In the genomic region with DNA sequence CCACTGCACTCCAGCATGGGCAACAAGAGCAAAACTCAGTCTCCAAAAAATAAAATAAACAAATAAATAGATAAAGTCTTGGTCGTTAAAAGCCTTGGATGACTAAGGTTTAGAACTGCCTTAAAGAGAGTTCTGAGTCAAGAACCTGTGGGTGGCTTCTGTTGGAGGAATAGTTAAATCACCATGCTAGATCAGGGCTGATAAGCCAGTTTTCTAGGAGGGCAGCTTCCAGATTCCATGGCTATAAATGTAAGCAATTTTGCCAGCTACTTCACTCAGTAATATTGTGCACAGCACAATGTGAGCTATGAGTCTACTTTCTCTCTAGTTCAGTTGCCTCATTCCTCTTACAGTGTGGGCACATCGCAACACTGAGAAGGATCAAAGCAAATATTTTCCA, we compare ENCODE assay signal across 1 cellular context.
TF ChIP-seq lines count a peak whose summit lies in the region.

No MANE protein-coding gene starts in this region.

TF ChIP-seq in H1, 55 proteins besides CTCF, POLR2A, EP300 and RAD21 (continued from another document):
- TF ChIP-seq TAF7 (optimal IDR thresholded peaks at IDR 0.05; ENCODE audit: borderline replicate concordance, low read depth, low read length) = no peak
